In the genomic region with DNA sequence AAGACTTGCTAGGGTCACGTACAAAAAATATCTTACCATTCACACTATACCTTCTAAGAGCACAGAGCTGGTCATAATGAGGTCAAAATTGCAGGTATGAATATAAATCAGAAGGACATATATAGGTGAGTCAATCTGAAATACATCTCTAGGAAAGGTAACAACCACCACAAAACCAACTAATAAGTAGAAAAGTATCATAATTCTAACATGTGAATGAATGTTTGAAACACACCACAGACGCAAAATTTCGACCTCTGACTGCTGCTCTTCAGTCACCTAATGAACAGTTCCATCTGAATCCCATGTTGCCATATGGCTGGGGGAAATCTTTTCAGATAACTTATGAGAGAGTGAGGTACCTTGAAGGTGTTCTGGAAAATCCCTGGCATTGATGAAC, we compare ENCODE assay signal across 12 cellular contexts. TPM values are rescaled to one million over a fixed set of nuclear protein-coding genes. Genes with fewer than 3 reads are reported as not detected.
DNase-seq lines count a peak whose midpoint lies in the region; ATAC-seq lines count a peak whose summit lies in the region.
"Had no signal": no experiment of that assay in that cellular context is flagged by ENCODE, and none has a peak within 500 bp of the region (broad histone marks: within the 10 kb centered on the region; RNA-seq: fewer than 3 reads in every experiment).

No MANE protein-coding gene starts in this region.

- peaks cover 5% of the 10 kb centered on the region for H3K9me3 Mint-ChIP-seq in activated naive CD8-positive, alpha-beta T cell treated with anti-CD3 and anti-CD28 coated beads, Interleukin-2, amount 10 ng/mL, durations not matched to agents 7 days and 5 days
- H3K9me3 Mint-ChIP-seq: nephron progenitor cell had no signal

- peaks cover 23% of the 10 kb centered on the region for H3K4me1 Mint-ChIP-seq in activated naive CD8-positive, alpha-beta T cell treated with anti-CD3 and anti-CD28 coated beads, Interleukin-2, amount 10 ng/mL, durations not matched to agents 7 days and 5 days

- intact Hi-C loops in right cardiac atrium (cut with DNase I), result no loop called here

- no peak for DNase-seq in activated naive CD8-positive, alpha-beta T cell treated with anti-CD3 and anti-CD28 coated beads, Interleukin-2, amount 10 ng/mL, durations not matched to agents 7 days and 5 days
- DNase-seq in right cardiac atrium, result no peak
- no peak for DNase-seq in HK-2 (ENCODE audit: unreplicated experiment)
- DNase-seq in NCI-H82 (lab: John Stamatoyannopoulos, UW), result no peak
- DNase-seq in NCI-H2081 treated with DMSO at 0.1 percent for 48 hours (lab: John Stamatoyannopoulos, UW), result no peak
- DNase-seq: NCI-H510A treated with DMSO at 0.1 percent for 48 hours; nephron progenitor cell; SHP77; stimulated activated CD4-positive, alpha-beta T cell treated with anti-CD3 and anti-CD28 coated beads, Interleukin-12 subunit alpha, Interleukin-12 subunit beta, amount 100 ng/mL, for 4 hours had no signal

- peaks cover 59% of the 10 kb centered on the region for H3K36me3 Mint-ChIP-seq in activated naive CD8-positive, alpha-beta T cell treated with anti-CD3 and anti-CD28 coated beads, Interleukin-2, amount 10 ng/mL, durations not matched to agents 7 days and 5 days

- H3K4me3 ChIP-seq in right cardiac atrium (ENCODE audit: low read length), result no peak overlapping the region

- ATAC-seq in GM18502 (IDR thresholded peaks at IDR 0.05; ENCODE audit: poor library complexity, unreplicated experiment), result peak; percentile 27
- ATAC-seq in GM19397 (IDR thresholded peaks at IDR 0.05; ENCODE audit: unreplicated experiment), result peak; percentile 38
- ATAC-seq in HG02981 (IDR thresholded peaks at IDR 0.05; ENCODE audit: unreplicated experiment), result peak; percentile 44
- ATAC-seq in activated naive CD8-positive, alpha-beta T cell treated with anti-CD3 and anti-CD28 coated beads, Interleukin-2, amount 10 ng/mL, durations not matched to agents 7 days and 5 days (ENCODE audit: low read depth), result no peak
- no peak for ATAC-seq in right cardiac atrium

- POLR2A ChIA-PET in activated naive CD8-positive, alpha-beta T cell treated with anti-CD3 and anti-CD28 coated beads, Interleukin-2, amount 10 ng/mL, durations not matched to agents 7 days and 5 days (lab: Charles Lee), result interaction anchor here (0.9 to 1.8 kb wide), 3 partner anchors 21 to 120 kb away, joined by 3 to 6 read pairs (median 4); partner anchors contain the start of genes CENPC and UBA6

- no peaks in the 10 kb centered on the region for H3K9me3 ChIP-seq in right cardiac atrium (ENCODE audit: control insufficient read depth, low read length)

- WGBS in right cardiac atrium, result 94% methylated on average over 3 of the region's 3 CpGs

- peak overlapping the region; percentile 46 for H3K27ac Mint-ChIP-seq in activated naive CD8-positive, alpha-beta T cell treated with anti-CD3 and anti-CD28 coated beads, Interleukin-2, amount 10 ng/mL, durations not matched to agents 7 days and 5 days
- H3K27ac Mint-ChIP-seq: nephron progenitor cell had no signal

- H3K4me1 ChIP-seq in right cardiac atrium (ENCODE audit: control insufficient read depth, insufficient read depth, low read length), result no peaks in the 10 kb centered on the region

- peak overlapping the region; percentile 1 for H3K4me3 Mint-ChIP-seq in activated naive CD8-positive, alpha-beta T cell treated with anti-CD3 and anti-CD28 coated beads, Interleukin-2, amount 10 ng/mL, durations not matched to agents 7 days and 5 days
- H3K4me3 Mint-ChIP-seq: nephron progenitor cell had no signal

- no peaks in the 10 kb centered on the region for H3K27me3 Mint-ChIP-seq in activated naive CD8-positive, alpha-beta T cell treated with anti-CD3 and anti-CD28 coated beads, Interleukin-2, amount 10 ng/mL, durations not matched to agents 7 days and 5 days

- no peaks in the 10 kb centered on the region for H3K27me3 ChIP-seq in right cardiac atrium (ENCODE audit: control insufficient read depth, insufficient read depth)

- no peak overlapping the region for H3K27ac ChIP-seq in right cardiac atrium (ENCODE audit: low read length)

RNA-seq across cellular contexts. Expression of gene STAP1, which starts 22.1 kb away (rescaled TPM):
- total RNA-seq in activated naive CD8-positive, alpha-beta T cell treated with anti-CD3 and anti-CD28 coated beads, Interleukin-2, amount 10 ng/mL, durations not matched to agents 7 days and 5 days, result 10 to 100 TPM; 27.8 to 28.4 TPM
- not detected for total RNA-seq in right cardiac atrium
- polyA plus RNA-seq in right cardiac atrium, result not detected

RNA-seq across cellular contexts. Expression of gene CENPC, which starts 35.3 kb away (rescaled TPM):
- total RNA-seq in activated naive CD8-positive, alpha-beta T cell treated with anti-CD3 and anti-CD28 coated beads, Interleukin-2, amount 10 ng/mL, durations not matched to agents 7 days and 5 days, result 10 to 100 TPM; 50.0 to 50.6 TPM
- 10 to 100 TPM; 10.8 to 12.4 (median 11.7) TPM for total RNA-seq in right cardiac atrium
- 4.9 TPM for polyA plus RNA-seq in right cardiac atrium

Comparison
In these comparisons a context has a peak if more than half of its experiments do, and no peak if none do; other contexts are left out.
1. ATAC-seq: peak in GM18502 (single experiment), GM19397 (single experiment) and HG02981 (single experiment); none in activated naive CD8-positive, alpha-beta T cell treated with anti-CD3 and anti-CD28 coated beads, Interleukin-2, amount 10 ng/mL, durations not matched to agents 7 days and 5 days (single experiment) and right cardiac atrium (0 of 2).
2. RNA of gene STAP1, which starts 22.1 kb away (total RNA-seq): 27.8 to 28.4 TPM in activated naive CD8-positive, alpha-beta T cell treated with anti-CD3 and anti-CD28 coated beads, Interleukin-2, amount 10 ng/mL, durations not matched to agents 7 days and 5 days; not detected in right cardiac atrium; every median in the first group is over 10 times any median in the second.